19 cellular contexts compared by ENCODE assay signal in genomic region chr2:235091421-235091820, GRCh38.
"Had no signal": no experiment of that assay in that cellular context is flagged by ENCODE, and none has a peak within 500 bp of the region (broad histone marks: within the 10 kb centered on the region; RNA-seq: fewer than 3 reads in every experiment).

No MANE protein-coding gene starts in this region.

- H3K4me2 ChIP-seq: hepatocyte, neural progenitor cell had no signal

- H3K79me2 ChIP-seq: hepatocyte had no signal

- FAIRE-seq: endometrium, kidney, pancreas, small intestine had no signal

- H3K27me3 ChIP-seq: hepatocyte, neural progenitor cell, pancreas had no signal

- H3K9me3 ChIP-seq: left ventricle myocardium inferior, lower lobe of right lung, pancreas had no signal

- H3K4me1 ChIP-seq: pancreas had no signal

- H2AFZ ChIP-seq: hepatocyte, neural progenitor cell had no signal

- H3K9ac ChIP-seq: neural progenitor cell had no signal

- H3K27ac ChIP-seq: hepatocyte, left ventricle myocardium inferior, lower lobe of right lung, neural progenitor cell, pancreas had no signal

- H3K36me3 ChIP-seq: left ventricle myocardium inferior, lower lobe of right lung, neural progenitor cell, pancreas had no signal

- DNase-seq: effector memory CD4-positive, alpha-beta T cell; foreskin melanocyte; head of caudate nucleus; kidney; left cardiac atrium; left ventricle myocardium inferior; lower lobe of right lung; midbrain; nucleus accumbens; pancreas; right cardiac atrium; small intestine; stimulated activated CD4-positive, alpha-beta T cell treated with anti-CD3 and anti-CD28 coated beads, Interleukin-2, amount 100 ng/mL, for 48 hours; stimulated activated naive CD4-positive, alpha-beta T cell treated with Interleukin-2 at 50 U/mL for 16 hours; trophoblast cell had no signal

- ATAC-seq: esophagus mucosa, left cardiac atrium, lower lobe of right lung, pancreas, right cardiac atrium had no signal

- H3K4me3 ChIP-seq: hepatocyte, left ventricle myocardium inferior, lower lobe of right lung, neural progenitor cell, pancreas had no signal
